In genomic region chr18:28167835-28168349, GRCh38 we compare ENCODE assay signal across 25 cellular contexts. TPM values are rescaled to one million over a fixed set of nuclear protein-coding genes. Genes with fewer than 3 reads are reported as not detected.
DNase-seq lines count a peak whose midpoint lies in the region; ATAC-seq and TF ChIP-seq lines count a peak whose summit lies in the region.
"Had no signal": no experiment of that assay in that cellular context is flagged by ENCODE, and none has a peak within 500 bp of the region (broad histone marks: within the 10 kb centered on the region; RNA-seq: fewer than 3 reads in every experiment).

No MANE protein-coding gene starts in this region.

- H3K9me3 ChIP-seq in HEK293 (ENCODE audit: control insufficient read depth, insufficient read depth, low read depth, low read length): no peaks in the 10 kb centered on the region
- H3K9me3 ChIP-seq in WERI-Rb-1 (ENCODE audit: severe bottlenecking): no peaks in the 10 kb centered on the region
- H3K9me3 ChIP-seq: thyroid gland had no signal

- H3K27ac ChIP-seq in HEK293 (ENCODE audit: extremely low read depth, low read depth, low read length) (no peak overlapping the region), WERI-Rb-1 (peak overlapping the region; percentile 72)
- H3K27ac ChIP-seq: brain microvascular endothelial cell, thyroid gland had no signal

- H3K36me3 ChIP-seq in HEK293 (ENCODE audit: control insufficient read depth in 2 of 2, insufficient read depth in 1 of 2, low read length in 2 of 2) (no peaks in the 10 kb centered on the region), WERI-Rb-1 (peaks cover 5% of the 10 kb centered on the region)
- H3K36me3 ChIP-seq: brain microvascular endothelial cell, thyroid gland had no signal

- H3K36me3 Mint-ChIP-seq in nephron progenitor cell (ENCODE audit: low read depth) (peaks cover 30% of the 10 kb centered on the region), T-cell (no peaks in the 10 kb centered on the region)
- no peaks in the 10 kb centered on the region for H3K36me3 Mint-ChIP-seq in stimulated activated effector memory CD8-positive, alpha-beta T cell treated with anti-CD3 and anti-CD28 coated beads, Interleukin-12 subunit alpha, Interleukin-12 subunit beta, amount 100 ng/mL, for 72 hours
- H3K36me3 Mint-ChIP-seq: activated naive CD4-positive, alpha-beta T cell treated with anti-CD3 and anti-CD28 coated beads, Interleukin-2, amount 10 ng/mL, durations not matched to agents 7 days and 5 days; immature natural killer cell; mesothelial cell of epicardium had no signal

- H3K4me1 Mint-ChIP-seq in nephron progenitor cell (peaks cover 85% of the 10 kb centered on the region), T-cell (no peaks in the 10 kb centered on the region)
- H3K4me1 Mint-ChIP-seq in stimulated activated effector memory CD8-positive, alpha-beta T cell treated with anti-CD3 and anti-CD28 coated beads, Interleukin-12 subunit alpha, Interleukin-12 subunit beta, amount 100 ng/mL, for 72 hours: no peaks in the 10 kb centered on the region
- H3K4me1 Mint-ChIP-seq: activated naive CD4-positive, alpha-beta T cell treated with anti-CD3 and anti-CD28 coated beads, Interleukin-2, amount 10 ng/mL, durations not matched to agents 7 days and 5 days; activated T-helper 17 cell treated with anti-CD3 and anti-CD28 coated beads, Interleukin-2, amount 50 U/mL, for 72 hours; immature natural killer cell had no signal

- H3K4me1 ChIP-seq in HEK293 (ENCODE audit: control insufficient read depth, insufficient read depth, low read length): peaks cover 24% of the 10 kb centered on the region
- H3K4me1 ChIP-seq: thyroid gland had no signal

- TF ChIP-seq CTCF in HEK293 (tag by site-specific recombination; IDR thresholded peaks at IDR 0.05) (no peak), WERI-Rb-1 (IDR thresholded peaks at IDR 0.05; ENCODE audit: low read depth, low read length) (no peak), nephron progenitor cell (IDR thresholded peaks at IDR 0.05) (no peak), omental fat pad (IDR thresholded peaks at IDR 0.05) (no peak)

- CTCF ChIA-PET in HEK293 (lab: Yijun Ruan, JAX): no interaction called here
- CTCF ChIA-PET in T-cell (lab: Charles Lee): no interaction called here

- ATAC-seq in omental fat pad (ENCODE audit: low FRiP score): no peak
- ATAC-seq in T-cell (replicated peaks in 1 of 4): no peak
- ATAC-seq in stimulated activated effector memory CD8-positive, alpha-beta T cell treated with anti-CD3 and anti-CD28 coated beads, Interleukin-12 subunit alpha, Interleukin-12 subunit beta, amount 100 ng/mL, for 72 hours: no peak
- ATAC-seq: activated CD8-positive, alpha-beta T cell treated with anti-CD3 and anti-CD28 coated beads, Interleukin-2, amount 10 ng/mL, durations not matched to agents 7 days and 5 days; activated T-helper 17 cell treated with anti-CD3 and anti-CD28 coated beads, Interleukin-2, amount 50 U/mL, for 72 hours; Right ventricle myocardium inferior had no signal

- H3K4me3 Mint-ChIP-seq in nephron progenitor cell (peak overlapping the region; percentile 51), T-cell (no peak overlapping the region)
- no peak overlapping the region for H3K4me3 Mint-ChIP-seq in stimulated activated effector memory CD8-positive, alpha-beta T cell treated with anti-CD3 and anti-CD28 coated beads, Interleukin-12 subunit alpha, Interleukin-12 subunit beta, amount 100 ng/mL, for 72 hours
- H3K4me3 Mint-ChIP-seq: activated CD8-positive, alpha-beta T cell treated with anti-CD3 and anti-CD28 coated beads, Interleukin-2, amount 10 ng/mL, durations not matched to agents 7 days and 5 days; activated naive CD4-positive, alpha-beta T cell treated with anti-CD3 and anti-CD28 coated beads, Interleukin-2, amount 10 ng/mL, durations not matched to agents 7 days and 5 days; activated T-helper 17 cell treated with anti-CD3 and anti-CD28 coated beads, Interleukin-2, amount 50 U/mL, for 72 hours; immature natural killer cell; mesothelial cell of epicardium had no signal

- DNase-seq in WERI-Rb-1: no peak
- peak; percentile 60 for DNase-seq in fibroblast of gingiva (ENCODE audit: low read depth)
- no peak for DNase-seq in nephron progenitor cell
- DNase-seq in omental fat pad (ENCODE audit: low spot score): no peak
- no peak for DNase-seq in T-cell
- no peak for DNase-seq in stimulated activated effector memory CD8-positive, alpha-beta T cell treated with anti-CD3 and anti-CD28 coated beads, Interleukin-12 subunit alpha, Interleukin-12 subunit beta, amount 100 ng/mL, for 72 hours (ENCODE audit: low spot score in 2 of 2)
- DNase-seq in stimulated activated CD4-positive, alpha-beta T cell treated with anti-CD3 and anti-CD28 coated beads, Interleukin-1b, Interleukin-23, amount 100 ng/mL, for 48 hours: no peak
- DNase-seq: activated CD4-positive, alpha-beta T cell treated with anti-CD3 and anti-CD28 coated beads for 4 hours; activated CD8-positive, alpha-beta T cell treated with anti-CD3 and anti-CD28 coated beads, Interleukin-2, amount 10 ng/mL, durations not matched to agents 7 days and 5 days; activated naive CD4-positive, alpha-beta T cell treated with anti-CD3 and anti-CD28 coated beads, Interleukin-2, amount 10 ng/mL, durations not matched to agents 7 days and 5 days; brain microvascular endothelial cell; EL; immature natural killer cell; Karpas-422; NCI-H1417; NCI-H2029 treated with DMSO at 0.1 percent for 48 hours; NCI-H2227 treated with DMSO at 0.1 percent for 48 hours; NCI-H526 treated with DMSO at 0.1 percent for 48 hours; stimulated activated CD4-positive, alpha-beta T cell treated with anti-CD3 and anti-CD28 coated beads, Interleukin-2, amount 100 ng/mL, for 48 hours; T-helper 9 cell; thyroid gland had no signal

- no peaks in the 10 kb centered on the region for H3K27me3 ChIP-seq in WERI-Rb-1 (ENCODE audit: insufficient read depth, low read depth, severe bottlenecking)
- H3K27me3 ChIP-seq: brain microvascular endothelial cell, thyroid gland had no signal

- no peaks in the 10 kb centered on the region for H3K9me3 Mint-ChIP-seq in nephron progenitor cell
- peaks cover 0 to under 1% (median 0%) of the 10 kb centered on the region in 3 donors for H3K9me3 Mint-ChIP-seq in T-cell
- H3K9me3 Mint-ChIP-seq in stimulated activated effector memory CD8-positive, alpha-beta T cell treated with anti-CD3 and anti-CD28 coated beads, Interleukin-12 subunit alpha, Interleukin-12 subunit beta, amount 100 ng/mL, for 72 hours: peaks cover 3% of the 10 kb centered on the region
- H3K9me3 Mint-ChIP-seq: activated naive CD4-positive, alpha-beta T cell treated with anti-CD3 and anti-CD28 coated beads, Interleukin-2, amount 10 ng/mL, durations not matched to agents 7 days and 5 days; activated T-helper 17 cell treated with anti-CD3 and anti-CD28 coated beads, Interleukin-2, amount 50 U/mL, for 72 hours; immature natural killer cell; mesothelial cell of epicardium had no signal

- POLR2A ChIA-PET in HEK293 (lab: Yijun Ruan, JAX) (no interaction called here), T-cell (lab: Charles Lee) (no interaction called here)

- H3K27ac Mint-ChIP-seq in nephron progenitor cell (peak overlapping the region; percentile 75), T-cell (no peak overlapping the region)
- H3K27ac Mint-ChIP-seq in stimulated activated effector memory CD8-positive, alpha-beta T cell treated with anti-CD3 and anti-CD28 coated beads, Interleukin-12 subunit alpha, Interleukin-12 subunit beta, amount 100 ng/mL, for 72 hours: no peak overlapping the region
- H3K27ac Mint-ChIP-seq: activated CD8-positive, alpha-beta T cell treated with anti-CD3 and anti-CD28 coated beads, Interleukin-2, amount 10 ng/mL, durations not matched to agents 7 days and 5 days; activated naive CD4-positive, alpha-beta T cell treated with anti-CD3 and anti-CD28 coated beads, Interleukin-2, amount 10 ng/mL, durations not matched to agents 7 days and 5 days; activated T-helper 17 cell treated with anti-CD3 and anti-CD28 coated beads, Interleukin-2, amount 50 U/mL, for 72 hours; immature natural killer cell; mesothelial cell of epicardium had no signal

- H3K27me3 Mint-ChIP-seq in nephron progenitor cell (ENCODE audit: low read depth, poor library complexity) (no peaks in the 10 kb centered on the region), T-cell (peaks cover 0 to 4% of the 10 kb centered on the region in 2 donors)
- H3K27me3 Mint-ChIP-seq: activated naive CD4-positive, alpha-beta T cell treated with anti-CD3 and anti-CD28 coated beads, Interleukin-2, amount 10 ng/mL, durations not matched to agents 7 days and 5 days; activated T-helper 17 cell treated with anti-CD3 and anti-CD28 coated beads, Interleukin-2, amount 50 U/mL, for 72 hours had no signal

- H3K4me3 ChIP-seq in HEK293 (ENCODE audit: low read depth, low read length) (no peak overlapping the region), WERI-Rb-1 (ENCODE audit: low read depth, low read length) (no peak overlapping the region)
- H3K4me3 ChIP-seq: thyroid gland had no signal

TF ChIP-seq in HEK293, 187 proteins besides CTCF, POLR2A, EP300 and RAD21 (continues in another document):
- TF ChIP-seq BCL11A (tag by site-specific recombination; IDR thresholded peaks at IDR 0.05; ENCODE audit: low read depth) (no peak), ZBTB11 (tag by site-specific recombination; conservative IDR thresholded peaks at IDR 0.05; ENCODE audit: low read depth) (no peak), KLF1 (tag by site-specific recombination; IDR thresholded peaks at IDR 0.05) (peak; percentile 41)

RNA-seq across cellular contexts. Expression of gene CDH2, which starts 9.0 kb away (rescaled TPM):
- total RNA-seq in omental fat pad (1 to 10 TPM in 2 of 4 donors, under 1 TPM in 2; 0.50 to 2.0 (median 1.4) TPM), T-cell (under 1 TPM in 4 of 5 donors, not detected in 1; 0.16 to 0.76 (median 0.33) TPM)
